21 cellular contexts compared by ENCODE assay signal in genomic region chr2:14941151-14941631, GRCh38.
DNase-seq lines count a peak whose midpoint lies in the region; ATAC-seq, FAIRE-seq and TF ChIP-seq lines count a peak whose summit lies in the region.
"Had no signal": no experiment of that assay in that cellular context is flagged by ENCODE, and none has a peak within 500 bp of the region (broad histone marks: within the 10 kb centered on the region; RNA-seq: fewer than 3 reads in every experiment).

No MANE protein-coding gene starts in this region.

- no peaks in the 10 kb centered on the region for H3K27me3 ChIP-seq in AG04450 (ENCODE audit: control insufficient read depth, insufficient read depth, low read length)
- no peaks in the 10 kb centered on the region for H3K27me3 ChIP-seq in esophagus muscularis mucosa
- H3K27me3 ChIP-seq: BE2C had no signal

- H3K27ac ChIP-seq in AG04450 (ENCODE audit: low read depth, low read length) (no peak overlapping the region), esophagus muscularis mucosa (replicated peaks in 1 of 4) (no peak overlapping the region)
- H3K27ac ChIP-seq: coronary artery, RWPE1 had no signal

- H3K9me3 ChIP-seq in AG04450 (ENCODE audit: control insufficient read depth, insufficient read depth, low read length) (no peaks in the 10 kb centered on the region; the same call in 1 of the 2 replicates), esophagus muscularis mucosa (peaks cover 0 to 21% (median 2%) of the 10 kb centered on the region in 4 donors)

- POLR2A ChIA-PET in AG04450 (lab: Yijun Ruan, JAX), result no interaction called here

- no peaks in the 10 kb centered on the region for H3K4me1 Mint-ChIP-seq in activated CD8-positive, alpha-beta memory T cell treated with anti-CD3 and anti-CD28 coated beads, Interleukin-2, amount 10 ng/mL, durations not matched to agents 7 days and 5 days
- H3K4me1 Mint-ChIP-seq: activated B cell treated with CpG ODN at 0.5 μM for 24 hours had no signal

- CTCF ChIA-PET in AG04450 (lab: Charles Lee), result no interaction called here
- CTCF ChIA-PET in activated CD8-positive, alpha-beta memory T cell treated with anti-CD3 and anti-CD28 coated beads, Interleukin-2, amount 10 ng/mL, durations not matched to agents 7 days and 5 days (lab: Charles Lee), result no interaction called here

- TF ChIP-seq POLR2A in esophagus muscularis mucosa (IDR thresholded peaks at IDR 0.05; ENCODE audit: low read depth) (no peak), GM12891 (IDR thresholded peaks at IDR 0.05; ENCODE audit: low read depth, low read length) (no peak)

- no peaks in the 10 kb centered on the region for H3K36me3 Mint-ChIP-seq in activated CD8-positive, alpha-beta memory T cell treated with anti-CD3 and anti-CD28 coated beads, Interleukin-2, amount 10 ng/mL, durations not matched to agents 7 days and 5 days

- H3K4me1 ChIP-seq in esophagus muscularis mucosa, result peaks cover 0 to 8% (median 7%) of the 10 kb centered on the region in 4 donors
- H3K4me1 ChIP-seq: BE2C had no signal

- no peak for TF ChIP-seq EP300 in esophagus muscularis mucosa (IDR thresholded peaks at IDR 0.05)

- DNase-seq in AG04450 (ENCODE audit: low read depth, low spot score), result peak; percentile 8
- peak; percentile 21 for DNase-seq in ELR (ENCODE audit: low read depth)
- peak; percentile 87 for DNase-seq in esophagus muscularis mucosa (ENCODE audit: extremely low spot score)
- peak; percentile 31 for DNase-seq in mucosa of gallbladder (ENCODE audit: low spot score)
- no peak for DNase-seq in GM12891 (ENCODE audit: insufficient read length, low spot score)
- DNase-seq in activated CD8-positive, alpha-beta memory T cell treated with anti-CD3 and anti-CD28 coated beads, Interleukin-2, amount 10 ng/mL, durations not matched to agents 7 days and 5 days, result no peak
- DNase-seq: activated B cell treated with CpG ODN at 0.5 μM for 24 hours; activated effector memory CD4-positive, alpha-beta T cell treated with Interleukin-2 at 50 U/mL for 16 hours; BE2C; glutamatergic neuron; kidney; NCI-H187 treated with DMSO at 0.1 percent for 48 hours; NCI-H82; stimulated activated CD4-positive, alpha-beta T cell treated with anti-CD3 and anti-CD28 coated beads, Interleukin-12 subunit alpha, Interleukin-12 subunit beta, amount 100 ng/mL, for 4 hours; stimulated activated naive CD4-positive, alpha-beta T cell treated with Interleukin-2 at 50 U/mL for 16 hours had no signal

- intact Hi-C loops in esophagus muscularis mucosa (cut with DNase I), result no loop called here

- no peaks in the 10 kb centered on the region for H3K36me3 ChIP-seq in esophagus muscularis mucosa
- H3K36me3 ChIP-seq: BE2C had no signal

- ATAC-seq in HG03378 (IDR thresholded peaks at IDR 0.05; ENCODE audit: unreplicated experiment) (no peak), HG03097 (IDR thresholded peaks at IDR 0.05; ENCODE audit: low FRiP score, unreplicated experiment) (no peak)
- no peak for ATAC-seq in activated CD8-positive, alpha-beta memory T cell treated with anti-CD3 and anti-CD28 coated beads, Interleukin-2, amount 10 ng/mL, durations not matched to agents 7 days and 5 days

- H3K4me3 ChIP-seq in AG04450 (ENCODE audit: low read depth, low read length), result no peak overlapping the region
- no peak overlapping the region for H3K4me3 ChIP-seq in esophagus muscularis mucosa
- H3K4me3 ChIP-seq: coronary artery had no signal

- no peaks in the 10 kb centered on the region for H3K27me3 Mint-ChIP-seq in activated CD8-positive, alpha-beta memory T cell treated with anti-CD3 and anti-CD28 coated beads, Interleukin-2, amount 10 ng/mL, durations not matched to agents 7 days and 5 days

- FAIRE-seq in GM12891 (lab: Jason Lieb, UNC), result no peak
- FAIRE-seq: GM19239, kidney had no signal

- no peak overlapping the region for H3K27ac Mint-ChIP-seq in activated CD8-positive, alpha-beta memory T cell treated with anti-CD3 and anti-CD28 coated beads, Interleukin-2, amount 10 ng/mL, durations not matched to agents 7 days and 5 days
- H3K27ac Mint-ChIP-seq: activated B cell treated with CpG ODN at 0.5 μM for 24 hours; T-helper 1 cell treated with Interleukin-12 subunit alpha and Interleukin-12 subunit beta and Interleukin-4 antibody, amounts not matched to agents 30 μg/mL and 1 μg/mL, for 36 hours had no signal

- TF ChIP-seq CTCF in AG04450 (IDR thresholded peaks at IDR 0.05; ENCODE audit: low read depth, low read length) (no peak), esophagus muscularis mucosa (IDR thresholded peaks at IDR 0.05) (no peak)

- no peak overlapping the region for H3K4me3 Mint-ChIP-seq in activated CD8-positive, alpha-beta memory T cell treated with anti-CD3 and anti-CD28 coated beads, Interleukin-2, amount 10 ng/mL, durations not matched to agents 7 days and 5 days
- H3K4me3 Mint-ChIP-seq: activated B cell treated with CpG ODN at 0.5 μM for 24 hours; T-helper 1 cell treated with Interleukin-12 subunit alpha and Interleukin-12 subunit beta and Interleukin-4 antibody, amounts not matched to agents 30 μg/mL and 1 μg/mL, for 36 hours had no signal

- no peaks in the 10 kb centered on the region for H3K9me3 Mint-ChIP-seq in activated CD8-positive, alpha-beta memory T cell treated with anti-CD3 and anti-CD28 coated beads, Interleukin-2, amount 10 ng/mL, durations not matched to agents 7 days and 5 days (ENCODE audit: low read depth)
- H3K9me3 Mint-ChIP-seq: T-helper 1 cell treated with Interleukin-12 subunit alpha and Interleukin-12 subunit beta and Interleukin-4 antibody, amounts not matched to agents 30 μg/mL and 1 μg/mL, for 36 hours had no signal

- 33% methylated on average over 2 of the region's 4 CpGs for WGBS in esophagus muscularis mucosa

TF ChIP-seq in GM12891, 5 proteins besides CTCF, POLR2A, EP300 and RAD21:
- TF ChIP-seq POU2F2 (IDR thresholded peaks at IDR 0.05; ENCODE audit: low read depth, low read length), result no peak
- TF ChIP-seq POLR2AphosphoS5 (IDR thresholded peaks at IDR 0.05; ENCODE audit: low read depth, low read length), result no peak
- TF ChIP-seq TAF1 (IDR thresholded peaks at IDR 0.05; ENCODE audit: low read depth, low read length), result no peak
- no peak for TF ChIP-seq SPI1 (IDR thresholded peaks at IDR 0.05; ENCODE audit: low read depth, low read length)
- no peak for TF ChIP-seq PAX5 (IDR thresholded peaks at IDR 0.05; ENCODE audit: insufficient read depth, low read length, severe bottlenecking)

Comparison
In these comparisons a context has a peak if more than half of its experiments do, and no peak if none do; other contexts are left out.
1. DNase-seq: peak in AG04450 (single experiment), ELR (single experiment), esophagus muscularis mucosa (single experiment) and mucosa of gallbladder (single experiment); none in GM12891 (single experiment) and activated CD8-positive, alpha-beta memory T cell treated with anti-CD3 and anti-CD28 coated beads, Interleukin-2, amount 10 ng/mL, durations not matched to agents 7 days and 5 days (single experiment).